Comparison of ENCODE assay signal across 1 cellular context in the genomic region with DNA sequence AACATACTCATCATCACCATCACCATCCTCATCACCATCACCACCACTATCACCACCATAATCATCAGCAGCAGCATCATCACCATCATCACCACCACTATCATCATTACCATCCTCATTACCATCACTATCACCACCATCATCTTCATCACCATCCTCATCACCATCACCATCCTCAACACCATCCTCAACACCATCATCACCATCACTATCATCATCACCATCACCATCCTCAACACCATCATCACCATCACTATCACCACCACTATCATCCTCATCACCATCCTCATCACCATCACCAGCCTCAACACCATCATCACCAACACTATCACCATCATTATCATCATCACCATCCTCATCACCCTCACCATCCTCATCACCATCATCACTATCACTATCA.
TF ChIP-seq lines count a peak whose summit lies in the region.

No MANE protein-coding gene starts in this region.

TF ChIP-seq in K562, 482 proteins besides CTCF, POLR2A, EP300 and RAD21 (continued from another document and continues in another):
- TF ChIP-seq RFX5 (IDR thresholded peaks at IDR 0.05; ENCODE audit: low read depth, low read length) (no peak), TAL1 (IDR thresholded peaks at IDR 0.05) (no peak), COPS2 (conservative IDR thresholded peaks at IDR 0.05) (no peak), BCL6 (CRISPR knock-in tag; IDR thresholded peaks at IDR 0.05) (no peak), CCNT2 (IDR thresholded peaks at IDR 0.05; ENCODE audit: borderline replicate concordance, extremely low read depth, insufficient read length, low read depth, low read length) (no peak), CEBPB (tag; IDR thresholded peaks at IDR 0.05) (no peak), IRF2 (CRISPR knock-in tag; IDR thresholded peaks at IDR 0.05) (no peak), MCM3 (IDR thresholded peaks at IDR 0.05) (0 out of 2 replicates have a peak, but pooled peaks have one; percentile 49), SMARCA4 (IDR thresholded peaks at IDR 0.05) (no peak), ZNF584 (CRISPR knock-in tag; IDR thresholded peaks at IDR 0.05; ENCODE audit: low read depth) (no peak), KAT8 (IDR thresholded peaks at IDR 0.05; ENCODE audit: low read depth) (no peak), MEF2A (IDR thresholded peaks at IDR 0.05; ENCODE audit: control insufficient read depth, low read depth, low read length) (no peak), CHD1 (IDR thresholded peaks at IDR 0.05; ENCODE audit: low read length) (no peak), ZNF133 (CRISPR knock-in tag; IDR thresholded peaks at IDR 0.05) (no peak), PRPF4 (IDR thresholded peaks at IDR 0.05; ENCODE audit: insufficient read depth, low read depth, low read length, poor library complexity, severe bottlenecking) (no peak), MYNN (IDR thresholded peaks at IDR 0.05) (no peak), MYNN (CRISPR knock-in tag; IDR thresholded peaks at IDR 0.05) (no peak), NFIC (IDR thresholded peaks at IDR 0.05) (no peak; the same call in 1 of the 2 replicates), SAP30 (IDR thresholded peaks at IDR 0.05; ENCODE audit: borderline replicate concordance, insufficient read depth, low read depth, low read length, poor library complexity, severe bottlenecking) (no peak), ZNF778 (CRISPR knock-in tag; IDR thresholded peaks at IDR 0.05) (no peak), SMARCB1 (IDR thresholded peaks at IDR 0.05; ENCODE audit: insufficient read length, low read depth) (no peak), GTF2F1 (IDR thresholded peaks at IDR 0.05; ENCODE audit: low read depth, low read length) (no peak), ZNF121 (CRISPR knock-in tag; conservative IDR thresholded peaks at IDR 0.05) (no peak), OTX1 (CRISPR knock-in tag; IDR thresholded peaks at IDR 0.05) (peak; percentile 95), ZFP30 (CRISPR knock-in tag; IDR thresholded peaks at IDR 0.05; ENCODE audit: borderline replicate concordance) (no peak), KLF1 (tag; IDR thresholded peaks at IDR 0.05) (no peak), THRAP3 (IDR thresholded peaks at IDR 0.05; ENCODE audit: borderline replicate concordance) (no peak), HIVEP1 (CRISPR knock-in tag; IDR thresholded peaks at IDR 0.05) (no peak), EHMT2 (IDR thresholded peaks at IDR 0.05) (peak; percentile 88), CREBBP (IDR thresholded peaks at IDR 0.05; ENCODE audit: low read depth, low read length) (no peak), ZNF644 (tag; IDR thresholded peaks at IDR 0.05; ENCODE audit: low read depth) (no peak), HLTF (IDR thresholded peaks at IDR 0.05) (peak; percentile 85; the same call in 1 of the 2 replicates), GATAD2A (IDR thresholded peaks at IDR 0.05) (no peak), POLR2AphosphoS2 (IDR thresholded peaks at IDR 0.05; ENCODE audit: low read length) (no peak), MYC (IDR thresholded peaks at IDR 0.05; ENCODE audit: low read depth, low read length) (no peak), MYC (CRISPR knock-in tag; IDR thresholded peaks at IDR 0.05; ENCODE audit: borderline replicate concordance, low read depth) (0 out of 2 replicates have a peak, but pooled peaks have one; percentile 28), SMARCC2 (IDR thresholded peaks at IDR 0.05; ENCODE audit: low read depth) (no peak)
- TF ChIP-seq, protein P1, sequence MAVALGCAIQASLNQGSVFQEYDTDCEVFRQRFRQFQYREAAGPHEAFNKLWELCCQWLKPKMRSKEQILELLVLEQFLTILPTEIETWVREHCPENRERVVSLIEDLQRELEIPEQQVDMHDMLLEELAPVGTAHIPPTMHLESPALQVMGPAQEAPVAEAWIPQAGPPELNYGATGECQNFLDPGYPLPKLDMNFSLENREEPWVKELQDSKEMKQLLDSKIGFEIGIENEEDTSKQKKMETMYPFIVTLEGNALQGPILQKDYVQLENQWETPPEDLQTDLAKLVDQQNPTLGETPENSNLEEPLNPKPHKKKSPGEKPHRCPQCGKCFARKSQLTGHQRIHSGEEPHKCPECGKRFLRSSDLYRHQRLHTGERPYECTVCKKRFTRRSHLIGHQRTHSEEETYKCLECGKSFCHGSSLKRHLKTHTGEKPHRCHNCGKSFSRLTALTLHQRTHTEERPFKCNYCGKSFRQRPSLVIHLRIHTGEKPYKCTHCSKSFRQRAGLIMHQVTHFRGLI (CRISPR knock-in tag; IDR thresholded peaks at IDR 0.05): no peak
- TF ChIP-seq, protein P2, sequence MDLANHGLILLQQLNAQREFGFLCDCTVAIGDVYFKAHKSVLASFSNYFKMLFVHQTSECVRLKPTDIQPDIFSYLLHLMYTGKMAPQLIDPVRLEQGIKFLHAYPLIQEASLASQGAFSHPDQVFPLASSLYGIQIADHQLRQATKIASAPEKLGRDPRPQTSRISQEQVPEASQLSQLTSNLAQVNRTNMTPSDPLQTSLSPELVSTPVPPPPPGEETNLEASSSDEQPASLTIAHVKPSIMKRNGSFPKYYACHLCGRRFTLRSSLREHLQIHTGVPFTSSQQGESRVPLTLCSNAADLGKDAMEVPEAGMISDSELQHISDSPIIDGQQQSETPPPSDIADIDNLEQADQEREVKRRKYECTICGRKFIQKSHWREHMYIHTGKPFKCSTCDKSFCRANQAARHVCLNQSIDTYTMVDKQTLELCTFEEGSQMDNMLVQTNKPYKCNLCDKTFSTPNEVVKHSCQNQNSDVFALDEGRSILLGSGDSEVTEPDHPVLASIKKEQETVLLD (IDR thresholded peaks at IDR 0.05): peak; percentile 55
- TF ChIP-seq, protein P3, sequence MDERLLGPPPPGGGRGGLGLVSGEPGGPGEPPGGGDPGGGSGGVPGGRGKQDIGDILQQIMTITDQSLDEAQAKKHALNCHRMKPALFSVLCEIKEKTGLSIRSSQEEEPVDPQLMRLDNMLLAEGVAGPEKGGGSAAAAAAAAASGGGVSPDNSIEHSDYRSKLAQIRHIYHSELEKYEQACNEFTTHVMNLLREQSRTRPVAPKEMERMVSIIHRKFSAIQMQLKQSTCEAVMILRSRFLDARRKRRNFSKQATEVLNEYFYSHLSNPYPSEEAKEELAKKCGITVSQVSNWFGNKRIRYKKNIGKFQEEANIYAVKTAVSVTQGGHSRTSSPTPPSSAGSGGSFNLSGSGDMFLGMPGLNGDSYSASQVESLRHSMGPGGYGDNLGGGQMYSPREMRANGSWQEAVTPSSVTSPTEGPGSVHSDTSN (CRISPR knock-in tag; IDR thresholded peaks at IDR 0.05; ENCODE audit: low read depth): no peak
- TF ChIP-seq, protein P3 (tag; conservative IDR thresholded peaks at IDR 0.05; ENCODE audit: low read depth): no peak
- TF ChIP-seq, protein P4, sequence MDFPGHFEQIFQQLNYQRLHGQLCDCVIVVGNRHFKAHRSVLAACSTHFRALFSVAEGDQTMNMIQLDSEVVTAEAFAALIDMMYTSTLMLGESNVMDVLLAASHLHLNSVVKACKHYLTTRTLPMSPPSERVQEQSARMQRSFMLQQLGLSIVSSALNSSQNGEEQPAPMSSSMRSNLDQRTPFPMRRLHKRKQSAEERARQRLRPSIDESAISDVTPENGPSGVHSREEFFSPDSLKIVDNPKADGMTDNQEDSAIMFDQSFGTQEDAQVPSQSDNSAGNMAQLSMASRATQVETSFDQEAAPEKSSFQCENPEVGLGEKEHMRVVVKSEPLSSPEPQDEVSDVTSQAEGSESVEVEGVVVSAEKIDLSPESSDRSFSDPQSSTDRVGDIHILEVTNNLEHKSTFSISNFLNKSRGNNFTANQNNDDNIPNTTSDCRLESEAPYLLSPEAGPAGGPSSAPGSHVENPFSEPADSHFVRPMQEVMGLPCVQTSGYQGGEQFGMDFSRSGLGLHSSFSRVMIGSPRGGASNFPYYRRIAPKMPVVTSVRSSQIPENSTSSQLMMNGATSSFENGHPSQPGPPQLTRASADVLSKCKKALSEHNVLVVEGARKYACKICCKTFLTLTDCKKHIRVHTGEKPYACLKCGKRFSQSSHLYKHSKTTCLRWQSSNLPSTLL (IDR thresholded peaks at IDR 0.05): 0 out of 2 replicates have a peak, but pooled peaks have one; percentile 50
- TF ChIP-seq, protein P5, sequence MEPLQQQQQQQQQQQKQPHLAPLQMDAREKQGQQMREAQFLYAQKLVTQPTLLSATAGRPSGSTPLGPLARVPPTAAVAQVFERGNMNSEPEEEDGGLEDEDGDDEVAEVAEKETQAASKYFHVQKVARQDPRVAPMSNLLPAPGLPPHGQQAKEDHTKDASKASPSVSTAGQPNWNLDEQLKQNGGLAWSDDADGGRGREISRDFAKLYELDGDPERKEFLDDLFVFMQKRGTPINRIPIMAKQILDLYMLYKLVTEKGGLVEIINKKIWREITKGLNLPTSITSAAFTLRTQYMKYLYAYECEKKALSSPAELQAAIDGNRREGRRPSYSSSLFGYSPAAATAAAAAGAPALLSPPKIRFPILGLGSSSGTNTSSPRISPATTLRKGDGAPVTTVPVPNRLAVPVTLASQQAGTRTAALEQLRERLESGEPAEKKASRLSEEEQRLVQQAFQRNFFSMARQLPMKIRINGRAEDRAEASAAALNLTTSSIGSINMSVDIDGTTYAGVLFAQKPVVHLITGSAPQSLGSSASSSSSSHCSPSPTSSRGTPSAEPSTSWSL (CRISPR knock-in tag; IDR thresholded peaks at IDR 0.05; ENCODE audit: borderline replicate concordance): no peak
- TF ChIP-seq, protein P6, sequence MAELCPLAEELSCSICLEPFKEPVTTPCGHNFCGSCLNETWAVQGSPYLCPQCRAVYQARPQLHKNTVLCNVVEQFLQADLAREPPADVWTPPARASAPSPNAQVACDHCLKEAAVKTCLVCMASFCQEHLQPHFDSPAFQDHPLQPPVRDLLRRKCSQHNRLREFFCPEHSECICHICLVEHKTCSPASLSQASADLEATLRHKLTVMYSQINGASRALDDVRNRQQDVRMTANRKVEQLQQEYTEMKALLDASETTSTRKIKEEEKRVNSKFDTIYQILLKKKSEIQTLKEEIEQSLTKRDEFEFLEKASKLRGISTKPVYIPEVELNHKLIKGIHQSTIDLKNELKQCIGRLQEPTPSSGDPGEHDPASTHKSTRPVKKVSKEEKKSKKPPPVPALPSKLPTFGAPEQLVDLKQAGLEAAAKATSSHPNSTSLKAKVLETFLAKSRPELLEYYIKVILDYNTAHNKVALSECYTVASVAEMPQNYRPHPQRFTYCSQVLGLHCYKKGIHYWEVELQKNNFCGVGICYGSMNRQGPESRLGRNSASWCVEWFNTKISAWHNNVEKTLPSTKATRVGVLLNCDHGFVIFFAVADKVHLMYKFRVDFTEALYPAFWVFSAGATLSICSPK (IDR thresholded peaks at IDR 0.05; ENCODE audit: borderline replicate concordance): peak; percentile 94; the same call in 1 of the 2 replicates
- TF ChIP-seq, protein P7, sequence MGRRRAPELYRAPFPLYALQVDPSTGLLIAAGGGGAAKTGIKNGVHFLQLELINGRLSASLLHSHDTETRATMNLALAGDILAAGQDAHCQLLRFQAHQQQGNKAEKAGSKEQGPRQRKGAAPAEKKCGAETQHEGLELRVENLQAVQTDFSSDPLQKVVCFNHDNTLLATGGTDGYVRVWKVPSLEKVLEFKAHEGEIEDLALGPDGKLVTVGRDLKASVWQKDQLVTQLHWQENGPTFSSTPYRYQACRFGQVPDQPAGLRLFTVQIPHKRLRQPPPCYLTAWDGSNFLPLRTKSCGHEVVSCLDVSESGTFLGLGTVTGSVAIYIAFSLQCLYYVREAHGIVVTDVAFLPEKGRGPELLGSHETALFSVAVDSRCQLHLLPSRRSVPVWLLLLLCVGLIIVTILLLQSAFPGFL (CRISPR knock-in tag; IDR thresholded peaks at IDR 0.05): no peak
- TF ChIP-seq, protein P8, sequence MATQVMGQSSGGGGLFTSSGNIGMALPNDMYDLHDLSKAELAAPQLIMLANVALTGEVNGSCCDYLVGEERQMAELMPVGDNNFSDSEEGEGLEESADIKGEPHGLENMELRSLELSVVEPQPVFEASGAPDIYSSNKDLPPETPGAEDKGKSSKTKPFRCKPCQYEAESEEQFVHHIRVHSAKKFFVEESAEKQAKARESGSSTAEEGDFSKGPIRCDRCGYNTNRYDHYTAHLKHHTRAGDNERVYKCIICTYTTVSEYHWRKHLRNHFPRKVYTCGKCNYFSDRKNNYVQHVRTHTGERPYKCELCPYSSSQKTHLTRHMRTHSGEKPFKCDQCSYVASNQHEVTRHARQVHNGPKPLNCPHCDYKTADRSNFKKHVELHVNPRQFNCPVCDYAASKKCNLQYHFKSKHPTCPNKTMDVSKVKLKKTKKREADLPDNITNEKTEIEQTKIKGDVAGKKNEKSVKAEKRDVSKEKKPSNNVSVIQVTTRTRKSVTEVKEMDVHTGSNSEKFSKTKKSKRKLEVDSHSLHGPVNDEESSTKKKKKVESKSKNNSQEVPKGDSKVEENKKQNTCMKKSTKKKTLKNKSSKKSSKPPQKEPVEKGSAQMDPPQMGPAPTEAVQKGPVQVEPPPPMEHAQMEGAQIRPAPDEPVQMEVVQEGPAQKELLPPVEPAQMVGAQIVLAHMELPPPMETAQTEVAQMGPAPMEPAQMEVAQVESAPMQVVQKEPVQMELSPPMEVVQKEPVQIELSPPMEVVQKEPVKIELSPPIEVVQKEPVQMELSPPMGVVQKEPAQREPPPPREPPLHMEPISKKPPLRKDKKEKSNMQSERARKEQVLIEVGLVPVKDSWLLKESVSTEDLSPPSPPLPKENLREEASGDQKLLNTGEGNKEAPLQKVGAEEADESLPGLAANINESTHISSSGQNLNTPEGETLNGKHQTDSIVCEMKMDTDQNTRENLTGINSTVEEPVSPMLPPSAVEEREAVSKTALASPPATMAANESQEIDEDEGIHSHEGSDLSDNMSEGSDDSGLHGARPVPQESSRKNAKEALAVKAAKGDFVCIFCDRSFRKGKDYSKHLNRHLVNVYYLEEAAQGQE (CRISPR knock-in tag; IDR thresholded peaks at IDR 0.05; ENCODE audit: low read depth): no peak
- TF ChIP-seq, protein P9, sequence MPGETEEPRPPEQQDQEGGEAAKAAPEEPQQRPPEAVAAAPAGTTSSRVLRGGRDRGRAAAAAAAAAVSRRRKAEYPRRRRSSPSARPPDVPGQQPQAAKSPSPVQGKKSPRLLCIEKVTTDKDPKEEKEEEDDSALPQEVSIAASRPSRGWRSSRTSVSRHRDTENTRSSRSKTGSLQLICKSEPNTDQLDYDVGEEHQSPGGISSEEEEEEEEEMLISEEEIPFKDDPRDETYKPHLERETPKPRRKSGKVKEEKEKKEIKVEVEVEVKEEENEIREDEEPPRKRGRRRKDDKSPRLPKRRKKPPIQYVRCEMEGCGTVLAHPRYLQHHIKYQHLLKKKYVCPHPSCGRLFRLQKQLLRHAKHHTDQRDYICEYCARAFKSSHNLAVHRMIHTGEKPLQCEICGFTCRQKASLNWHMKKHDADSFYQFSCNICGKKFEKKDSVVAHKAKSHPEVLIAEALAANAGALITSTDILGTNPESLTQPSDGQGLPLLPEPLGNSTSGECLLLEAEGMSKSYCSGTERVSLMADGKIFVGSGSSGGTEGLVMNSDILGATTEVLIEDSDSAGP (CRISPR knock-in tag; IDR thresholded peaks at IDR 0.05): no peak
